Comparison of ENCODE assay signal across 1 cellular context in the genomic region with DNA sequence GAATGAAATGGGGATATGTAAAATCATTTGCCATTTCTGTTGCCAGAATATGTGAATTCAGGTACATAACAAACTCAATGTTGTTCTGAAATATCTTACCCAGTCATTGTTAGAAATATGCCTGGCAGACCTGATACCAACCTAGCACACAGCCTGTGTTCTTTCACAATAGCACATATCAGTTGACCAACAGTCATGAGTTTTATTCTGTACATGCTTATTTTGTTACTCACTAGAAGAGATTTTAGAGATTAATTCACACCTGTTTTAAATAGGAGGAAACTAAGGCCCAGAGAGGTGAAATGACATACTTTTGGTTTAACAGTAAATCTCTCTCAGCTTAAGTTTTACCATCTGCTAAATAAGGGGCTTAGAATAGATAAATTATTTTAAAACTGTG.
TF ChIP-seq lines count a peak whose summit lies in the region.

No MANE protein-coding gene starts in this region.

TF ChIP-seq in A549, 52 proteins besides CTCF, POLR2A, EP300 and RAD21 (continued from another document):
- TF ChIP-seq HOXB13 (CRISPR knock-in tag; IDR thresholded peaks at IDR 0.05; ENCODE audit: low read depth), result no peak
- no peak for TF ChIP-seq FOSL2 (IDR thresholded peaks at IDR 0.05)
- TF ChIP-seq FOSL2 (CRISPR knock-in tag; IDR thresholded peaks at IDR 0.05), result no peak
- no peak for TF ChIP-seq SREBF2 (IDR thresholded peaks at IDR 0.05)
TF ChIP-seq in A549: peak in this region for 0.
